Comparison of ENCODE assay signal across 8 cellular contexts in genomic region chr6:18121580-18122127, GRCh38.
DNase-seq lines count a peak whose midpoint lies in the region; ATAC-seq, FAIRE-seq and TF ChIP-seq lines count a peak whose summit lies in the region.

No MANE protein-coding gene starts in this region.

- peak; percentile 63 for DNase-seq in ELF-1 (ENCODE audit: low read depth, low spot score)
- peak; percentile 9 for DNase-seq in KBM-7
- DNase-seq in effector memory CD8-positive, alpha-beta T cell: no peak
- DNase-seq in urothelium cell line (ENCODE audit: low spot score): no peak

- H3K27ac Mint-ChIP-seq in effector memory CD8-positive, alpha-beta T cell: no peak overlapping the region

- peaks cover 4 to 5% of the 10 kb centered on the region in 2 donors for H3K4me1 Mint-ChIP-seq in effector memory CD8-positive, alpha-beta T cell (ENCODE audit: low read depth in 2 of 2)

- no peaks in the 10 kb centered on the region for H3K79me2 ChIP-seq in parathyroid adenoma

- H3K36me3 Mint-ChIP-seq in effector memory CD8-positive, alpha-beta T cell (ENCODE audit: insufficient read depth): no peaks in the 10 kb centered on the region

- H3K9ac ChIP-seq in parathyroid adenoma: no peak overlapping the region

- H3K36me3 ChIP-seq in parathyroid adenoma (ENCODE audit: control insufficient read depth, insufficient read depth, low read length): no peaks in the 10 kb centered on the region

- H3K27me3 Mint-ChIP-seq in effector memory CD8-positive, alpha-beta T cell: peaks cover 10 to 13% of the 10 kb centered on the region in 2 donors

- no peak overlapping the region for H3K27ac ChIP-seq in parathyroid adenoma

- no peak overlapping the region for H3K4me2 ChIP-seq in parathyroid adenoma (ENCODE audit: low read length)

- H3K9me3 ChIP-seq in parathyroid adenoma (ENCODE audit: control insufficient read depth, low read length): no peaks in the 10 kb centered on the region

- no peak for TF ChIP-seq CTCF in parathyroid adenoma (IDR thresholded peaks at IDR 0.05)

- peaks cover 4% of the 10 kb centered on the region for H3K4me1 ChIP-seq in parathyroid adenoma

- H3K4me3 Mint-ChIP-seq in effector memory CD8-positive, alpha-beta T cell: peak overlapping the region; percentile 87 to 89

- peak overlapping the region; percentile 45 for H3K4me3 ChIP-seq in parathyroid adenoma (ENCODE audit: low read depth, low read length)

- H2AFZ ChIP-seq in parathyroid adenoma: peak overlapping the region; percentile 98

- H3K9me3 Mint-ChIP-seq in effector memory CD8-positive, alpha-beta T cell: no peaks in the 10 kb centered on the region

- no peak for FAIRE-seq in urothelium cell line (lab: Jason Lieb, UNC)

- no peak for ATAC-seq in effector memory CD8-positive, alpha-beta T cell (replicated peaks)
- ATAC-seq in HG02973 (IDR thresholded peaks at IDR 0.05; ENCODE audit: unreplicated experiment) (no peak), GM18519 (IDR thresholded peaks at IDR 0.05; ENCODE audit: low FRiP score, unreplicated experiment) (no peak), GM18870 (IDR thresholded peaks at IDR 0.05; ENCODE audit: unreplicated experiment) (no peak)

- no peaks in the 10 kb centered on the region for H3K27me3 ChIP-seq in parathyroid adenoma (ENCODE audit: control insufficient read depth, insufficient read depth, low read length)

- in situ Hi-C loops in KBM-7 (cut with MboI; ENCODE audit: low pct_unique_long_range_greater_than_20kb, low sequenced_read_pairs): no loop called here

Comparison
In these comparisons a context has a peak if more than half of its experiments do, and no peak if none do; other contexts are left out.
1. DNase-seq: peak in ELF-1 (single experiment) and KBM-7 (single experiment); none in effector memory CD8-positive, alpha-beta T cell (0 of 3) and urothelium cell line (single experiment).